Comparison of ENCODE assay signal across 8 cellular contexts in genomic region chrX:44873415-44874270, GRCh38. TPM values are rescaled to one million over a fixed set of nuclear protein-coding genes. Genes with fewer than 3 reads are reported as not detected.
DNase-seq lines count a peak whose midpoint lies in the region; ATAC-seq and TF ChIP-seq lines count a peak whose summit lies in the region.

No MANE protein-coding gene starts in this region.

- peak overlapping the region; percentile 97 for H3K27ac Mint-ChIP-seq in activated naive CD8-positive, alpha-beta T cell treated with anti-CD3 and anti-CD28 coated beads, Interleukin-2, amount 50 U/mL, for 24 hours

- H3K36me3 ChIP-seq in heart right ventricle, result no peaks in the 10 kb centered on the region

- H3K4me3 Mint-ChIP-seq in activated naive CD8-positive, alpha-beta T cell treated with anti-CD3 and anti-CD28 coated beads, Interleukin-2, amount 50 U/mL, for 24 hours, result peak overlapping the region; percentile 93

- intact Hi-C loops in heart right ventricle (cut with DNase I) (loop anchor here in 7 of 10 donors (2.0 to 10.0 kb wide), 9 partner anchors 81 to 331 kb away; partner anchors contain the start of genes DIPK2B (in 1 of the 7) and FUNDC1 (in 1 of the 7)), posterior vena cava (cut with DNase I) (loop anchor here in 1 of 2 donors (10.0 kb wide), 1 partner anchor 191 kb away; no protein-coding TSS in a partner anchor)

- no peaks in the 10 kb centered on the region for H3K27me3 Mint-ChIP-seq in activated naive CD8-positive, alpha-beta T cell treated with anti-CD3 and anti-CD28 coated beads, Interleukin-2, amount 50 U/mL, for 24 hours

- peaks cover 0 to 58% (median 27%) of the 10 kb centered on the region in 9 donors for H3K4me1 ChIP-seq in heart right ventricle

- in situ Hi-C loops in GM13977 (cut with MboI; ENCODE audit: low pct_unique_long_range_greater_than_20kb, low sequenced_read_pairs, unreplicated experiment), result no loop called here

- 0% methylated on average over 35 to 99 of the region's 99 CpGs for WGBS in heart right ventricle, 2 donors

- peaks cover 20% of the 10 kb centered on the region for H3K4me1 Mint-ChIP-seq in activated naive CD8-positive, alpha-beta T cell treated with anti-CD3 and anti-CD28 coated beads, Interleukin-2, amount 50 U/mL, for 24 hours

- peak overlapping the region; percentile 79 to 96 (median 89) for H3K4me3 ChIP-seq in heart right ventricle

- peak; percentile 3 for ATAC-seq in activated naive CD8-positive, alpha-beta T cell treated with anti-CD3 and anti-CD28 coated beads, Interleukin-2, amount 50 U/mL, for 24 hours
- ATAC-seq in heart right ventricle, result peak in 7 of 8 donors; percentile 12 to 55 (median 19)
- ATAC-seq in GM21367 (IDR thresholded peaks at IDR 0.05; ENCODE audit: unreplicated experiment), result no peak

- TF ChIP-seq CTCF in GM13977 (IDR thresholded peaks at IDR 0.05; ENCODE audit: extremely low read depth, insufficient read depth, missing control alignments), result peak; percentile 17
- peak in 2 of 9 donors; percentile 18 to 28 for TF ChIP-seq CTCF in heart right ventricle (IDR thresholded peaks at IDR 0.05)

- H3K9me3 ChIP-seq in heart right ventricle, result no peaks in the 10 kb centered on the region

- peaks cover 2% of the 10 kb centered on the region for H3K36me3 Mint-ChIP-seq in activated naive CD8-positive, alpha-beta T cell treated with anti-CD3 and anti-CD28 coated beads, Interleukin-2, amount 50 U/mL, for 24 hours (ENCODE audit: low read depth)

- H3K9me3 Mint-ChIP-seq in activated naive CD8-positive, alpha-beta T cell treated with anti-CD3 and anti-CD28 coated beads, Interleukin-2, amount 50 U/mL, for 24 hours, result no peaks in the 10 kb centered on the region

- H3K27me3 ChIP-seq in heart right ventricle, result no peaks in the 10 kb centered on the region

- DNase-seq in GM13977 (ENCODE audit: low spot score), result peak; percentile 66
- DNase-seq in HS-27A (ENCODE audit: low read depth), result peak; percentile 9
- DNase-seq in SKM-1 (lab: John Stamatoyannopoulos, UW; ENCODE audit: unreplicated experiment), result peak; percentile 15
- peak; percentile 46 for DNase-seq in activated naive CD8-positive, alpha-beta T cell treated with anti-CD3 and anti-CD28 coated beads, Interleukin-2, amount 50 U/mL, for 24 hours
- DNase-seq in heart right ventricle, result peak; percentile 44 to 47
- DNase-seq in posterior vena cava (ENCODE audit: low spot score), result peak; percentile 92
- no peak for DNase-seq in GOT3 (lab: John Stamatoyannopoulos, UW)

- H3K27ac ChIP-seq in heart right ventricle, result peak overlapping the region; percentile 90 to 100 (median 97)

RNA-seq across cellular contexts. Expression of gene KDM6A, which starts 0.7 kb away (rescaled TPM):
- total RNA-seq in heart right ventricle (10 to 100 TPM; 10.2 to 21.2 (median 12.9) TPM), posterior vena cava (10 to 100 TPM; 24.2 to 27.3 TPM)
- 1 to 10 TPM; 3.8 to 6.7 TPM for polyA plus RNA-seq in heart right ventricle

RNA-seq across cellular contexts. Expression of gene DUSP21, which starts 29.8 kb away (rescaled TPM):
- total RNA-seq in heart right ventricle (not detected), posterior vena cava (not detected)
- not detected for polyA plus RNA-seq in heart right ventricle
